ENCODE assay signal across 14 cellular contexts in genomic region chr12:6695313-6696045, GRCh38. TPM values are rescaled to one million over a fixed set of nuclear protein-coding genes. Genes with fewer than 3 reads are reported as not detected.
"Had no signal": no experiment of that assay in that cellular context is flagged by ENCODE, and none has a peak within 500 bp of the region (broad histone marks: within the 10 kb centered on the region; RNA-seq: fewer than 3 reads in every experiment).

No MANE protein-coding gene starts in this region.

- H3K36me3 Mint-ChIP-seq: immature natural killer cell, mesothelial cell of epicardium had no signal

- DNase-seq: activated CD4-positive, alpha-beta T cell treated with anti-CD3 and anti-CD28 coated beads, Interleukin-2, amount 50 U/mL, for 1 hour; activated naive CD4-positive, alpha-beta T cell treated with anti-CD3 and anti-CD28 coated beads, Interleukin-2, amount 50 U/mL, for 16 hours; endodermal cell; erythroblast; immature natural killer cell; lower lobe of right lung; stimulated activated naive CD4-positive, alpha-beta T cell; upper lobe of right lung had no signal

- ATAC-seq: upper lobe of right lung had no signal

- H3K27ac ChIP-seq: lower lobe of right lung, upper lobe of right lung had no signal

- H3K4me3 Mint-ChIP-seq: endodermal cell; immature natural killer cell; mesothelial cell of epicardium; T-helper 1 cell treated with Interleukin-12 subunit alpha and Interleukin-12 subunit beta and Interleukin-4 antibody, amounts not matched to agents 30 μg/mL and 1 μg/mL, for 36 hours had no signal

- H3K4me3 ChIP-seq: lower lobe of right lung, smooth muscle cell, upper lobe of right lung had no signal

- H3K9me3 Mint-ChIP-seq: activated T-helper 2 cell treated with anti-CD3 and anti-CD28 coated beads, Interferon-gamma antibody, Interleukin-2, Interleukin-4, amounts not matched to agents 10 μg/mL and 5 μg/mL and 100 μg/mL, durations not matched to agents 14 hours and 24 hours and 36 hours; endodermal cell; immature natural killer cell; mesothelial cell of epicardium; T-helper 1 cell treated with Interleukin-12 subunit alpha and Interleukin-12 subunit beta and Interleukin-4 antibody, amounts not matched to agents 30 μg/mL and 1 μg/mL, for 36 hours had no signal

- H3K9me3 ChIP-seq: lower lobe of right lung, upper lobe of right lung had no signal

- H3K27ac Mint-ChIP-seq: activated T-helper 2 cell treated with anti-CD3 and anti-CD28 coated beads, Interferon-gamma antibody, Interleukin-2, Interleukin-4, amounts not matched to agents 10 μg/mL and 5 μg/mL and 100 μg/mL, durations not matched to agents 14 hours and 24 hours and 36 hours; endodermal cell; mesothelial cell of epicardium; T-helper 1 cell treated with Interleukin-12 subunit alpha and Interleukin-12 subunit beta and Interleukin-4 antibody, amounts not matched to agents 30 μg/mL and 1 μg/mL, for 36 hours had no signal

- H3K36me3 ChIP-seq: lower lobe of right lung, upper lobe of right lung had no signal

RNA-seq across cellular contexts. Expression of gene PIANP, which starts 5.1 kb away (rescaled TPM):
- total RNA-seq: activated T-helper 2 cell treated with anti-CD3 and anti-CD28 coated beads, Interferon-gamma antibody, Interleukin-2, Interleukin-4, amounts not matched to agents 10 μg/mL and 5 μg/mL and 100 μg/mL, durations not matched to agents 14 hours and 24 hours and 36 hours; dermis microvascular lymphatic vessel endothelial cell; myocyte; smooth muscle cell had no signal
- polyA plus RNA-seq: immature natural killer cell had no signal

RNA-seq across cellular contexts. Expression of gene ACRBP, which starts 48.2 kb away (rescaled TPM):
- total RNA-seq: smooth muscle cell had no signal
- polyA plus RNA-seq: smooth muscle cell had no signal
